In the genomic region with DNA sequence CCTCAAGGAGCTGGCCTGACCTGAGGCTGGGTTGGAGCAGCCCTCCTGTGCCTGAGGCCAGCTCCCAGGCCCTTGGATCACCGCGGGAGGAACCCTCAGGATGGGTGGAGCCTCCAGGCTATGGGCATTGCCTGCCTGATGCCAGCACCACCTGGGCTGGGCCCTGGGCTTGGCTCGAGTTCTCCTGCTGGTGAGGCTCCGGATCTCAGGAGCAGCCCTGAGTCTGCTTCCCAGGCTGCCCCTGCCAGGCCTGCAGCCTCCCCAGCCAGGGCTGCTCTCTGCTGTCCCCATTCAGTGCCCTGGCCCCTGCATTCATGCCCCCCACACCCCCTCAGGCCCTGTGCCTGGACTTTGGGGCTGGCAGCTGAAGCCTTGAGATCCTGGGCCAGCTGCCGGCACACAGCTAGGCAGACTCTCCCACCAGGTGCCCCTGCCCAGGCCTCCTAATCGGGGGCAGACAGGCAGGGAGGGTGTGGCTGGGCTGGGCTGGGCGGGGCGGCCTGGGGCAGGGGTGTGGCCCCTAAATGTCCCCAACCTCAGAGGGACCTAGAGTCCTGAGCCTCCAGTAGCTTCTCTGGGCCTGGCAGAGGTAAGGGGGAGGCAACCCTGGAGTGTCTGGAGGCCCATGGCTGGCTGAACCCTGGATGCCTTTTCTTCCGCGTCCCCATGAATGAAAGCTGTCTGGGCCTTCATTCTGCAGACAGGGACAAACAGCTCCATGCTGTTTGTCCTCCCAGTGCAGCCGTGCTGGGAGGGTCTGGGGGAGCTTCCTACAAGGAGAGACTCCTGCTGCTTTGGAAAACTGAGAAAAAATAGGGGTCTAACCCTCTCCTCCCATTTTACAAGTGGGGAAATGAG, we compare ENCODE assay signal across 9 cellular contexts. TPM values are rescaled to one million over a fixed set of nuclear protein-coding genes. Genes with fewer than 3 reads are reported as not detected.
DNase-seq lines count a peak whose midpoint lies in the region; ATAC-seq, FAIRE-seq and TF ChIP-seq lines count a peak whose summit lies in the region.
"Had no signal": no experiment of that assay in that cellular context is flagged by ENCODE, and none has a peak within 500 bp of the region (broad histone marks: within the 10 kb centered on the region; RNA-seq: fewer than 3 reads in every experiment).

No MANE protein-coding gene starts in this region.

- no peak for TF ChIP-seq RAD21 in K562 (CRISPR knock-in tag; conservative IDR thresholded peaks at IDR 0.05 in 1 of 2, IDR thresholded peaks at IDR 0.05 in 1 of 2)

- in situ Hi-C loops in K562 (cut with MboI), result no loop called here

- CTCF ChIA-PET in A673 (lab: Charles Lee) (no interaction called here), K562 (lab: Yijun Ruan, JAX; ENCODE audit: low intra/inter-chr PET ratio) (no interaction called here)

- H3K9ac ChIP-seq in HUES48 (ENCODE audit: low read depth, low read length), result no peak overlapping the region
- H3K9ac ChIP-seq in K562 (ENCODE audit: insufficient read depth in 1 of 2, low read depth in 2 of 2, low read length in 2 of 2), result peak overlapping the region; percentile 74 to 88

- H2AFZ ChIP-seq in K562 (ENCODE audit: low read depth, low read length), result no peak overlapping the region

- H3K4me1 ChIP-seq in A673 (ENCODE audit: insufficient read depth, low read length, poor library complexity, severe bottlenecking) (peaks cover 11% of the 10 kb centered on the region), HUES48 (ENCODE audit: control insufficient read depth, insufficient read depth, low read length) (peaks cover 11% of the 10 kb centered on the region), K562 (replicated peaks in 1 of 2; ENCODE audit: control insufficient read depth in 2 of 2, insufficient read depth in 2 of 2, low read length in 2 of 2) (peaks cover 40 to 92% of the 10 kb centered on the region in 2 experiments), muscle layer of duodenum (ENCODE audit: control insufficient read depth in 1 of 2, insufficient read depth in 2 of 2, low read length in 2 of 2) (peaks cover 10 to 40% of the 10 kb centered on the region in 2 donors)

- H3K27ac ChIP-seq in A673 (ENCODE audit: low read depth, low read length, poor library complexity, severe bottlenecking) (peak overlapping the region; percentile 87), HUES48 (ENCODE audit: low read depth, low read length) (peak overlapping the region; percentile 82), K562 (ENCODE audit: extremely low read depth, low read depth, low read length) (peak overlapping the region; percentile 81), muscle layer of duodenum (ENCODE audit: low read length) (peak overlapping the region; percentile 60)

- FAIRE-seq in K562 (lab: Jason Lieb, UNC) (peak; percentile 60), HTR-8/SVneo (lab: Jason Lieb, UNC) (no peak)

- no peaks in the 10 kb centered on the region for H3K9me3 ChIP-seq in A673 (ENCODE audit: low read depth, low read length, poor library complexity, severe bottlenecking)
- no peaks in the 10 kb centered on the region for H3K9me3 ChIP-seq in HUES48 (ENCODE audit: control insufficient read depth, insufficient read depth, low read length)
- no peaks in the 10 kb centered on the region for H3K9me3 ChIP-seq in K562 (replicated peaks; ENCODE audit: control insufficient read depth, insufficient read depth, low read depth, low read length)
- no peaks in the 10 kb centered on the region for H3K9me3 ChIP-seq in muscle layer of duodenum (ENCODE audit: control insufficient read depth in 1 of 2, low read length in 2 of 2)

- 0 out of 2 replicates have a peak, but pooled peaks have one; percentile 30 for TF ChIP-seq POLR2A in K562 (conservative IDR thresholded peaks at IDR 0.05)

- peak overlapping the region; percentile 98 for H3K4me3 ChIP-seq in A673 (ENCODE audit: low read depth, low read length, poor library complexity, severe bottlenecking)
- H3K4me3 ChIP-seq in HUES48 (ENCODE audit: low read depth, low read length), result peak overlapping the region; percentile 93
- peak overlapping the region; percentile 99 for H3K4me3 ChIP-seq in K562
- H3K4me3 ChIP-seq in muscle layer of duodenum (ENCODE audit: low read depth in 1 of 2, low read length in 2 of 2), result peak overlapping the region; percentile 56 to 60

- peaks cover 46% of the 10 kb centered on the region for H3K79me2 ChIP-seq in K562 (ENCODE audit: control insufficient read depth, insufficient read depth, low read length)

- no peak for DNase-seq in A673 (ENCODE audit: low spot score)
- DNase-seq in K562 (ENCODE audit: extremely low read depth in 1 of 4, low spot score in 3 of 4), result peak; percentile 74 to 81 (median 78)
- DNase-seq in stimulated activated naive CD4-positive, alpha-beta T cell (lab: John Stamatoyannopoulos, UW), result no peak
- no peak for DNase-seq in stimulated activated CD4-positive, alpha-beta T cell treated with anti-CD3 and anti-CD28 coated beads, Interleukin-4, amount 100 ng/mL, for 4 hours
- no peak for DNase-seq in HTR-8/SVneo (ENCODE audit: insufficient read length, low spot score)

- TF ChIP-seq CTCF in A673 (conservative IDR thresholded peaks at IDR 0.05; ENCODE audit: low read depth, low read length) (no peak), K562 (IDR thresholded peaks at IDR 0.05 in 2 of 3, conservative IDR thresholded peaks at IDR 0.05 in 1 of 3; ENCODE audit: insufficient read depth in 2 of 3, low read depth in 1 of 3, low read length in 3 of 3) (no peak)

- no peaks in the 10 kb centered on the region for H3K36me3 ChIP-seq in A673 (ENCODE audit: insufficient read depth, low read length, poor library complexity, severe bottlenecking)
- H3K36me3 ChIP-seq in HUES48 (ENCODE audit: control insufficient read depth, insufficient read depth, low read length), result no peaks in the 10 kb centered on the region
- no peaks in the 10 kb centered on the region for H3K36me3 ChIP-seq in K562 (ENCODE audit: control insufficient read depth, insufficient read depth, low read length)
- H3K36me3 ChIP-seq in muscle layer of duodenum (ENCODE audit: control insufficient read depth in 1 of 2, insufficient read depth in 2 of 2, low read length in 2 of 2), result peaks cover 0 to 7% of the 10 kb centered on the region in 2 donors

- ATAC-seq in K562 (peak; percentile 57), HG03159 (IDR thresholded peaks at IDR 0.05; ENCODE audit: unreplicated experiment) (no peak)

- no peaks in the 10 kb centered on the region for H3K9me1 ChIP-seq in K562 (ENCODE audit: control insufficient read depth, insufficient read depth, low read length)

- TF ChIP-seq EP300 in K562 (IDR thresholded peaks at IDR 0.05; ENCODE audit: low read length), result no peak

- intact Hi-C loops in A673 (cut with micrococcal nuclease; ENCODE audit: unreplicated experiment), result no loop called here
- intact Hi-C loops in K562 (cut with micrococcal nuclease), result loop anchor here (5.0 kb wide), 1 partner anchor 41 kb away; a partner anchor contains a TSS

- H3K27me3 ChIP-seq in A673 (replicated peaks; ENCODE audit: insufficient read depth, low read depth, low read length, poor library complexity), result no peaks in the 10 kb centered on the region
- no peaks in the 10 kb centered on the region for H3K27me3 ChIP-seq in HUES48 (ENCODE audit: control insufficient read depth, insufficient read depth, low read length)
- no peaks in the 10 kb centered on the region for H3K27me3 ChIP-seq in K562 (ENCODE audit: control insufficient read depth in 2 of 2, insufficient read depth in 2 of 2, low read length in 2 of 2)
- no peaks in the 10 kb centered on the region for H3K27me3 ChIP-seq in muscle layer of duodenum (ENCODE audit: low read depth, low read length)

- POLR2A ChIA-PET in A673 (lab: Charles Lee; ENCODE audit: low non-redundant PET) (no interaction called here), K562 (lab: Yijun Ruan, JAX) (interaction anchor here (0.6 to 1.3 kb wide), 2 partner anchors 20 to 1110 kb away, joined by 3 to 5 read pairs; no protein-coding TSS in a partner anchor)

- BruUV-seq in A673 (replicated peaks; lab: Mats Ljungman, UMichigan) (no TSS peak), K562 (replicated peaks; lab: Mats Ljungman, UMichigan) (no TSS peak)

- no peaks in the 10 kb centered on the region; the same call in 1 of the 2 replicates for H4K20me1 ChIP-seq in K562 (replicated peaks; ENCODE audit: control insufficient read depth, insufficient read depth, low read length)

- peak overlapping the region; percentile 90 for H3K4me2 ChIP-seq in K562 (ENCODE audit: insufficient read depth, low read length)

- 12% methylated on average over 8 of the region's 11 CpGs for WGBS in K562 (ENCODE audit: insufficient coverage, low coverage, missing lambda C conversion rate)

RNA-seq across cellular contexts. Expression of a gene that starts 1.1 kb away (rescaled TPM):
- total RNA-seq in A673 (2021) (59.4 and 65.7 TPM in 2 replicates), K562 (2014; rRNA removed) (30.7 and 36.1 TPM in 2 replicates), K562 (2014; rRNA removed; fragmentation: Illumina TruSeq; extraction: Trizol) (2.3 and 3.4 TPM in 2 replicates), K562 (2015; rRNA removed; fragmentation: Illumina TruSeq; extraction: Trizol) (14.1 and 14.3 TPM in 2 replicates), K562 (2021) (43.7 and 49.6 TPM in 2 replicates)
- total RNA-seq in K562 (2011; cell fraction: chromatin; rRNA removed; ENCODE audit: low replicate concordance), result 51.8 and 208 TPM in 2 replicates
- total RNA-seq in K562 (2011; cell fraction: nucleolus; rRNA removed), result 193 and 220 TPM in 2 replicates
- total RNA-seq in K562 (2011; cell fraction: nucleoplasm; rRNA removed), result 84.0 and 92.9 TPM in 2 replicates
- polyA plus RNA-seq in K562 (2011; rRNA removed) (11.2 and 19.4 TPM in 2 replicates), K562 (2014; fragmentation: Illumina TruSeq; extraction: Trizol) (11.7 and 21.9 TPM in 2 replicates), K562 (2014; fragmentation: Nextera tagmentation; extraction: Ambion mirVana) (1 to 10 TPM in 1 of 2 experiments, under 1 TPM in 1; 0.20 to 2.5 TPM), K562 (2014; rRNA removed) (42.1 and 42.3 TPM in 2 replicates)
- polyA plus RNA-seq in K562 (2011; cell fraction: cytosol; rRNA removed), result 15.7 and 51.3 TPM in 2 replicates
- polyA plus RNA-seq in K562 (2011; cell fraction: nucleus; rRNA removed), result 84.7 and 175 TPM in 2 replicates
- 22.2 and 33.3 TPM in 2 replicates for polyA plus RNA-seq in K562 (2012)
- 9.6 and 17.9 TPM in 2 replicates for polyA minus RNA-seq in K562 (2011; rRNA and poly(A)+ RNA removed)
- 11.2 and 15.5 TPM in 2 replicates for polyA minus RNA-seq in K562 (2011; cell fraction: cytosol; rRNA and poly(A)+ RNA removed)
- polyA minus RNA-seq in K562 (2011; cell fraction: nucleus; rRNA and poly(A)+ RNA removed), result 33.2 and 44.4 TPM in 2 replicates

RNA-seq across cellular contexts. Expression of a gene that starts 1.8 kb away (rescaled TPM):
- total RNA-seq in A673 (2021), result 0.21 and 0.52 TPM in 2 replicates
- total RNA-seq in K562 (2011; cell fraction: chromatin; rRNA removed; ENCODE audit: low replicate concordance), result 3.1 and 8.5 TPM in 2 replicates
- 8.4 and 8.8 TPM in 2 replicates for total RNA-seq in K562 (2011; cell fraction: nucleolus; rRNA removed)
- total RNA-seq in K562 (2011; cell fraction: nucleoplasm; rRNA removed), result 5.0 TPM in 2 replicates
- total RNA-seq in K562 (2014; rRNA removed), result 2.6 and 3.1 TPM in 2 replicates
- total RNA-seq in K562 (2014; rRNA removed; fragmentation: Illumina TruSeq; extraction: Trizol), result 0.47 and 0.48 TPM in 2 replicates
- total RNA-seq in K562 (2015; rRNA removed; fragmentation: Illumina TruSeq; extraction: Trizol), result 1.2 and 1.3 TPM in 2 replicates
- 2.0 and 3.0 TPM in 2 replicates for total RNA-seq in K562 (2021)
- 1.3 and 1.7 TPM in 2 replicates for polyA plus RNA-seq in K562 (2011; rRNA removed)
- polyA plus RNA-seq in K562 (2011; cell fraction: cytosol; rRNA removed), result 2.0 and 4.5 TPM in 2 replicates
- polyA plus RNA-seq in K562 (2011; cell fraction: nucleus; rRNA removed), result 6.2 and 8.3 TPM in 2 replicates
- 1.7 and 7.2 TPM in 2 replicates for polyA plus RNA-seq in K562 (2012)
- 0.24 and 1.1 TPM in 2 replicates for polyA plus RNA-seq in K562 (2014; fragmentation: Illumina TruSeq; extraction: Trizol)
- polyA plus RNA-seq in K562 (2014; fragmentation: Nextera tagmentation; extraction: Ambion mirVana), result not detected
- polyA plus RNA-seq in K562 (2014; rRNA removed), result 3.2 and 3.7 TPM in 2 replicates
- polyA minus RNA-seq in K562 (2011; rRNA and poly(A)+ RNA removed), result 0.39 and 0.51 TPM in 2 replicates
- 1.3 TPM in 1 of 2 replicates, not detected in the other for polyA minus RNA-seq in K562 (2011; cell fraction: cytosol; rRNA and poly(A)+ RNA removed)
- polyA minus RNA-seq in K562 (2011; cell fraction: nucleus; rRNA and poly(A)+ RNA removed), result 6.5 and 8.1 TPM in 2 replicates

RNA-seq across cellular contexts. Expression of a gene that starts 8.4 kb away (rescaled TPM):
- 0.13 TPM in 1 of 2 replicates, not detected in the other for total RNA-seq in A673 (2021)
- 0.18 and 0.79 TPM in 2 replicates for total RNA-seq in K562 (2011; cell fraction: chromatin; rRNA removed; ENCODE audit: low replicate concordance)
- 0.66 and 1.3 TPM in 2 replicates for total RNA-seq in K562 (2011; cell fraction: nucleolus; rRNA removed)
- total RNA-seq in K562 (2011; cell fraction: nucleoplasm; rRNA removed), result 0.29 and 0.53 TPM in 2 replicates
- total RNA-seq in K562 (2014; rRNA removed), result 0.41 and 0.45 TPM in 2 replicates
- not detected in 2 replicates for total RNA-seq in K562 (2014; rRNA removed; fragmentation: Illumina TruSeq; extraction: Trizol)
- total RNA-seq in K562 (2015; rRNA removed; fragmentation: Illumina TruSeq; extraction: Trizol), result 0.08 TPM in 1 of 2 replicates, not detected in the other
- 0.18 and 0.42 TPM in 2 replicates for total RNA-seq in K562 (2021)
- polyA plus RNA-seq in K562 (2011; rRNA removed), result 0.09 and 0.17 TPM in 2 replicates
- polyA plus RNA-seq in K562 (2011; cell fraction: cytosol; rRNA removed), result 0.07 and 1.2 TPM in 2 replicates
- 0.20 and 2.2 TPM in 2 replicates for polyA plus RNA-seq in K562 (2011; cell fraction: nucleus; rRNA removed)
- 0.09 and 0.14 TPM in 2 replicates for polyA plus RNA-seq in K562 (2012)
- 0.07 TPM in 1 of 2 replicates, not detected in the other for polyA plus RNA-seq in K562 (2014; fragmentation: Illumina TruSeq; extraction: Trizol)
- not detected for polyA plus RNA-seq in K562 (2014; fragmentation: Nextera tagmentation; extraction: Ambion mirVana)
- 0.15 and 0.24 TPM in 2 replicates for polyA plus RNA-seq in K562 (2014; rRNA removed)
- not detected in 2 replicates for polyA minus RNA-seq in K562 (2011; rRNA and poly(A)+ RNA removed)
- not detected in 2 replicates for polyA minus RNA-seq in K562 (2011; cell fraction: cytosol; rRNA and poly(A)+ RNA removed)
- 0.27 TPM in 1 of 2 replicates, not detected in the other for polyA minus RNA-seq in K562 (2011; cell fraction: nucleus; rRNA and poly(A)+ RNA removed)
- total RNA-seq: lung microvascular endothelial cell had no signal

RNA-seq across cellular contexts. Expression of a gene that starts 21.2 kb away (rescaled TPM):
- total RNA-seq in A673 (2021) (19.9 and 20.6 TPM in 2 replicates), K562 (2014; rRNA removed) (22.3 and 26.0 TPM in 2 replicates), K562 (2014; rRNA removed; fragmentation: Illumina TruSeq; extraction: Trizol) (1.9 and 2.5 TPM in 2 replicates), K562 (2015; rRNA removed; fragmentation: Illumina TruSeq; extraction: Trizol) (10.1 and 11.4 TPM in 2 replicates), K562 (2021) (23.4 and 25.3 TPM in 2 replicates)
- total RNA-seq in K562 (2011; cell fraction: chromatin; rRNA removed; ENCODE audit: low replicate concordance), result 10.6 and 36.6 TPM in 2 replicates
- total RNA-seq in K562 (2011; cell fraction: nucleolus; rRNA removed), result 24.2 and 24.8 TPM in 2 replicates
- total RNA-seq in K562 (2011; cell fraction: nucleoplasm; rRNA removed), result 15.5 and 15.6 TPM in 2 replicates
- polyA plus RNA-seq in K562 (2011; rRNA removed) (8.7 and 10.9 TPM in 2 replicates), K562 (2014; fragmentation: Illumina TruSeq; extraction: Trizol) (5.6 and 13.3 TPM in 2 replicates), K562 (2014; fragmentation: Nextera tagmentation; extraction: Ambion mirVana) (under 1 TPM; 0.17 to 0.50 TPM), K562 (2014; rRNA removed) (20.9 and 22.3 TPM in 2 replicates)
- 15.6 and 35.2 TPM in 2 replicates for polyA plus RNA-seq in K562 (2011; cell fraction: cytosol; rRNA removed)
- polyA plus RNA-seq in K562 (2011; cell fraction: nucleus; rRNA removed), result 22.1 and 35.1 TPM in 2 replicates
- polyA plus RNA-seq in K562 (2012), result 15.7 and 28.1 TPM in 2 replicates
- 2.9 and 5.0 TPM in 2 replicates for polyA minus RNA-seq in K562 (2011; rRNA and poly(A)+ RNA removed)
- 10.3 and 15.5 TPM in 2 replicates for polyA minus RNA-seq in K562 (2011; cell fraction: cytosol; rRNA and poly(A)+ RNA removed)
- 4.8 and 5.1 TPM in 2 replicates for polyA minus RNA-seq in K562 (2011; cell fraction: nucleus; rRNA and poly(A)+ RNA removed)

RNA-seq across cellular contexts. Expression of a gene that starts 41.1 kb away (rescaled TPM):
- total RNA-seq in A673 (2021) (77.7 and 91.2 TPM in 2 replicates), K562 (2014; rRNA removed) (63.2 and 81.8 TPM in 2 replicates), K562 (2014; rRNA removed; fragmentation: Illumina TruSeq; extraction: Trizol) (4.2 and 4.3 TPM in 2 replicates), K562 (2015; rRNA removed; fragmentation: Illumina TruSeq; extraction: Trizol) (26.1 and 28.1 TPM in 2 replicates), K562 (2021) (105 and 111 TPM in 2 replicates)
- total RNA-seq in K562 (2011; cell fraction: chromatin; rRNA removed; ENCODE audit: low replicate concordance), result 95.0 and 335 TPM in 2 replicates
- 221 and 227 TPM in 2 replicates for total RNA-seq in K562 (2011; cell fraction: nucleolus; rRNA removed)
- 99.2 and 108 TPM in 2 replicates for total RNA-seq in K562 (2011; cell fraction: nucleoplasm; rRNA removed)
- polyA plus RNA-seq in K562 (2011; rRNA removed) (14.2 and 20.5 TPM in 2 replicates), K562 (2014; fragmentation: Illumina TruSeq; extraction: Trizol) (4.9 and 23.2 TPM in 2 replicates), K562 (2014; fragmentation: Nextera tagmentation; extraction: Ambion mirVana) (under 1 TPM; 0.62 to 0.77 TPM), K562 (2014; rRNA removed) (50.2 and 52.3 TPM in 2 replicates)
- polyA plus RNA-seq in K562 (2011; cell fraction: cytosol; rRNA removed), result 20.0 and 89.6 TPM in 2 replicates
- polyA plus RNA-seq in K562 (2011; cell fraction: nucleus; rRNA removed), result 120 and 194 TPM in 2 replicates
- 43.4 and 45.5 TPM in 2 replicates for polyA plus RNA-seq in K562 (2012)
- polyA minus RNA-seq in K562 (2011; rRNA and poly(A)+ RNA removed), result 5.4 and 12.8 TPM in 2 replicates
- polyA minus RNA-seq in K562 (2011; cell fraction: cytosol; rRNA and poly(A)+ RNA removed), result 69.7 and 71.5 TPM in 2 replicates
- polyA minus RNA-seq in K562 (2011; cell fraction: nucleus; rRNA and poly(A)+ RNA removed), result 29.7 and 35.1 TPM in 2 replicates

Comparison
In these comparisons a context has a peak if more than half of its experiments do, and no peak if none do; other contexts are left out.
1. DNase-seq: peak in K562 (4 of 4); none in A673 (single experiment), stimulated activated naive CD4-positive, alpha-beta T cell (0 of 6), stimulated activated CD4-positive, alpha-beta T cell treated with anti-CD3 and anti-CD28 coated beads, Interleukin-4, amount 100 ng/mL, for 4 hours (0 of 2) and HTR-8/SVneo (single experiment).
2. Peak in every context shown above with its lines, with median percentiles within 50 percentile points of each other: H3K27ac ChIP-seq and H3K4me3 ChIP-seq.